Comparison of ENCODE assay signal across 8 cellular contexts in the genomic region with DNA sequence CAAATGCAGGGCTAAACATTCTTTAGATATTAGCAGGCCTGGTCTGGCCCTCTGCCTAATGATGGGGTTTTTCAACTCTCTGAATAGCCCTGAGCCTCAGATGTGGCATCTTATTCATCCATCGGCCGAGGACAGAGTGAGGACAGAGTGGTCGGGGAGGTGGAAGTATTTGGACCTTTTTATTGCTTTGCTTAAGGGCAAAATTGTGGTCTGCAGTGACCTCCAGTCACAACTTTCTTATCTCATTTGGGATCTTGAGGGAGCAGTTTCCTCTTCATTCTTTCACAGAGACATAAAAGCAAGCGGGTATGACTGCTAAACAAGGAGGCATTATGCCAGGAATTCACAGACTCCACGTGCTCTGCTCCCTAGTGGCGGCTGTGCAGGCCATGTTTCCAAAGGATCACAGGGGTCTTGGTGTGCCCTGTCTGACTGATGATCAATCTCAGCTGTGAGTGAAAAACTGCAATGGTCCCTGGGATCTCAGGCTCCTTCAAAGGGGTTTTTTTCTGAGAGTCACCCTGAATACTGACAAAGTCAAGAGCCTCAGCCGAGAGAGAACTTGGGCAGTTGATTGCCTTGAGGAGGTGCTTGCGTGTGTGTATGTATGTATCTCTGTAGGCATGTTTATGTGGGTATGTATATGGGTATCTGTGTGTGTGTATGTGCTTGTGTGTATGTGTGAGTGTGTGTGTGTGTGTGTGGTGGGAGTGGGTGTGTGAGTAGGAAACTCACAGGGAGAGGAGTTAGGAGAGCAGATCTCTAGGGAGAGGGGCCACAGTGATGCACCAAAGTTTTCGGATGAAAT. TPM values are rescaled to one million over a fixed set of nuclear protein-coding genes. Genes with fewer than 3 reads are reported as not detected.
A peak's percentile ranks its signal among the peaks of the same experiment; 100 is the strongest.
DNase-seq lines count a peak whose midpoint lies in the region; ATAC-seq, FAIRE-seq and TF ChIP-seq lines count a peak whose summit lies in the region.

No MANE protein-coding gene starts in this region.

- TF ChIP-seq POLR2A in GM12891 (IDR thresholded peaks at IDR 0.05; ENCODE audit: low read depth, low read length) = no peak

- peak overlapping the region; percentile 38 for H3K27ac ChIP-seq in brain microvascular endothelial cell

- H3K36me3 ChIP-seq in brain microvascular endothelial cell (replicated peaks) = no peaks in the 10 kb centered on the region

- no peak for ATAC-seq in GM18909 (IDR thresholded peaks at IDR 0.05; ENCODE audit: poor library complexity, unreplicated experiment)

- no peak overlapping the region for H3K4me3 ChIP-seq in brain microvascular endothelial cell (ENCODE audit: low read depth, low read length)

- FAIRE-seq in GM12891 (lab: Jason Lieb, UNC) = no peak

- TF ChIP-seq CTCF in brain microvascular endothelial cell (IDR thresholded peaks at IDR 0.05; ENCODE audit: low read depth, low read length, missing control alignments) = peak; percentile 54

- DNase-seq in ACHN (peak; percentile 21), HuH-7 (ENCODE audit: low spot score) (peak; percentile 35), brain microvascular endothelial cell (peak; percentile 81), kidney tubule cell (ENCODE audit: low spot score) (peak; percentile 86), GM12891 (ENCODE audit: insufficient read length, low spot score) (no peak), NCI-H2081 (lab: John Stamatoyannopoulos, UW) (no peak), NCI-H2107 treated with DMSO at 0.1 percent for 48 hours (lab: John Stamatoyannopoulos, UW; ENCODE audit: unreplicated experiment) (no peak)

- H3K27me3 ChIP-seq in brain microvascular endothelial cell (replicated peaks) = no peaks in the 10 kb centered on the region

- in situ Hi-C loops in ACHN (cut with HindIII; ENCODE audit: low pct_ligation_motif_present, low pct_unique_long_range_greater_than_20kb, low sequenced_read_pairs) (no loop called here), brain microvascular endothelial cell (cut with HindIII; ENCODE audit: low pct_ligation_motif_present, low sequenced_read_pairs) (no loop called here)

TF ChIP-seq in GM12891, 5 proteins besides CTCF, POLR2A, EP300 and RAD21:
- TF ChIP-seq POU2F2 (IDR thresholded peaks at IDR 0.05; ENCODE audit: low read depth, low read length) (no peak), POLR2AphosphoS5 (IDR thresholded peaks at IDR 0.05; ENCODE audit: low read depth, low read length) (no peak), TAF1 (IDR thresholded peaks at IDR 0.05; ENCODE audit: low read depth, low read length) (no peak), SPI1 (IDR thresholded peaks at IDR 0.05; ENCODE audit: low read depth, low read length) (no peak), PAX5 (IDR thresholded peaks at IDR 0.05; ENCODE audit: insufficient read depth, low read length, severe bottlenecking) (no peak)

RNA-seq across cellular contexts. Expression of gene RAPGEF4, which starts 47.6 kb away (rescaled TPM):
- 0.24 TPM for polyA plus RNA-seq in GM12891 (2012; ENCODE audit: low read depth, missing spikeins)

Comparison
In these comparisons a context has a peak if more than half of its experiments do, and no peak if none do; other contexts are left out.
1. DNase-seq: peak in ACHN (single experiment), HuH-7 (single experiment), brain microvascular endothelial cell (single experiment) and kidney tubule cell (single experiment); none in GM12891 (single experiment), NCI-H2081 (0 of 2) and NCI-H2107 treated with DMSO at 0.1 percent for 48 hours (single experiment).